In the genomic region with DNA sequence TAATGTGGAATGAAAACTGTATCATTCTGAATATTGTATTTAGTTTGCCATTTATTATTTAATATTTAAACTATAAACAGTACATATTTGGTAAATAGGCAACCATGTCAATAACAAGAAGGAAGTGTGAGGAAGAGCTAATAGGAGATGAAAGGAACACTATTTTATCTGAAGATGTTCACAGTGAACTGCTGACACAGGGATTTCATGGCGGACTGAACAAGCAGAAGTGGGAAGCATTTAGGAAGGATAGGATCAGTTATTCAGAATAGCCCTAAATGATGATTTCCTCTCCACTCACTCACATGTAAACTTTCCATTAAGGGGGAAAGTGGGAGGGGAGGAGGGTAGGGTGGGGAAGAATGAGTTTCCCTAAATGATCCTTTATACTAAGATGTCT, we compare ENCODE assay signal across 9 cellular contexts.
"Had no signal": no experiment of that assay in that cellular context is flagged by ENCODE, and none has a peak within 500 bp of the region (broad histone marks: within the 10 kb centered on the region; RNA-seq: fewer than 3 reads in every experiment).

No MANE protein-coding gene starts in this region.

- H3K4me1 ChIP-seq: HAP-1 had no signal

- H3K36me3 ChIP-seq: HAP-1 had no signal

- H3K27ac ChIP-seq: GM23248 had no signal

- H3K9me3 ChIP-seq: HAP-1 had no signal

- H3K4me3 Mint-ChIP-seq: HFFc6 had no signal

- H3K27ac Mint-ChIP-seq: HFFc6 had no signal

- H2AFZ ChIP-seq: GM23248 had no signal

- DNase-seq: GM23248, GOT3, H7, HFFc6, KG1 had no signal

- H3K4me3 ChIP-seq: GM23248, HAP-1, K562 had no signal

- FAIRE-seq: HTR-8/SVneo, K562 had no signal

- ATAC-seq: HCT116, K562 had no signal

- H3K9me3 Mint-ChIP-seq: HFFc6 had no signal

- H3K9ac ChIP-seq: GM23248 had no signal
